In the genomic region with DNA sequence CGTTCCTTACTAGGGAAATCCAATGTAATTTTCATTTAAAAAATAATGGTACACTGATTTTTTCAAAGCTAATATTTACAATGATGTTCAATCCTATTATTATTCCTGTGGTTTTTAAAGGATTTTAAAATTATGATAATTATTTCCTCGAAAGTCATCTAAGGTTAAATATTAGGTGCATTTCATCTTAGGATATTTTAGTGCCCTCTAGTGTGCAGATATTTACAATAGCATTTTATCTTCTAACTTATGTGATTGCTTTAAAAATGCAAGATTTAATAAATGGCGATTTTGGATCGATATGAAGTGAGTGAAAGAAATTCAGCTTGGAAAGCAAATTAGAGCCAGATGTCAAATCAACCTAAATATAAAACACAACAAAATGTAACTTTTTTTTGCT, we compare ENCODE assay signal across 14 cellular contexts.
DNase-seq lines count a peak whose midpoint lies in the region; ATAC-seq and TF ChIP-seq lines count a peak whose summit lies in the region.
"Had no signal": no experiment of that assay in that cellular context is flagged by ENCODE, and none has a peak within 500 bp of the region (broad histone marks: within the 10 kb centered on the region; RNA-seq: fewer than 3 reads in every experiment).

No MANE protein-coding gene starts in this region.

- H3K4me1 Mint-ChIP-seq in H9, result peaks cover 11 to 14% of the 10 kb centered on the region in 2 experiments
- H3K4me1 Mint-ChIP-seq: CD14-positive monocyte had no signal

- no peak overlapping the region for H3K27ac Mint-ChIP-seq in H9
- H3K27ac Mint-ChIP-seq: activated naive CD8-positive, alpha-beta T cell; CD14-positive monocyte had no signal

- H4K5ac ChIP-seq in H9 (ENCODE audit: insufficient read length, low read depth, low read length), result no peak overlapping the region

- H3K56ac ChIP-seq in H9 (ENCODE audit: insufficient read length, low read depth, low read length), result no peak overlapping the region

- CTCF ChIA-PET in AG04450 (lab: Charles Lee), result interaction anchor here (0.6 to 1.3 kb wide), 5 partner anchors 12 to 438 kb away, joined by 3 to 4 read pairs (median 3); no protein-coding TSS in a partner anchor

- no peaks in the 10 kb centered on the region; the same call in 1 of the 2 replicates for H3K27me3 Mint-ChIP-seq in H9 (ENCODE audit: low read depth)
- H3K27me3 Mint-ChIP-seq: activated naive CD8-positive, alpha-beta T cell had no signal

- no peaks in the 10 kb centered on the region for H3K23me2 ChIP-seq in H9 (ENCODE audit: insufficient read length, low read depth, low read length, poor library complexity, severe bottlenecking)

- TF ChIP-seq CTCF in AG04450 (IDR thresholded peaks at IDR 0.05; ENCODE audit: low read depth, low read length) (peak; percentile 45), H9 (conservative IDR thresholded peaks at IDR 0.05) (0 out of 3 replicates have a peak, but pooled peaks have one; percentile 25), RWPE2 (IDR thresholded peaks at IDR 0.05; ENCODE audit: poor library complexity, severe bottlenecking) (peak; percentile 64), foreskin keratinocyte (conservative IDR thresholded peaks at IDR 0.05) (peak; percentile 64)

- H2BK120ac ChIP-seq in H9 (ENCODE audit: low read depth, low read length, poor library complexity, severe bottlenecking), result no peak overlapping the region

- no peak overlapping the region for H3K9ac ChIP-seq in H9 (ENCODE audit: extremely low read depth, insufficient read length, low read length)

- H3K4me3 ChIP-seq in AG04450 (ENCODE audit: low read depth, low read length), result no peak overlapping the region
- no peak overlapping the region for H3K4me3 ChIP-seq in RWPE2 (ENCODE audit: severe bottlenecking)
- H3K4me3 ChIP-seq: uterus had no signal

- no peak overlapping the region for H2BK5ac ChIP-seq in H9 (ENCODE audit: insufficient read length, low read length)

- H3K4ac ChIP-seq in H9 (ENCODE audit: low read depth, low read length), result no peak overlapping the region

- H3K79me1 ChIP-seq in H9 (ENCODE audit: insufficient read depth, low read depth, low read length, poor library complexity, severe bottlenecking), result no peaks in the 10 kb centered on the region

- no peak overlapping the region for H4K91ac ChIP-seq in H9 (ENCODE audit: insufficient read length, low read depth, low read length)

- H3K9me3 Mint-ChIP-seq in H9, result peaks cover 0 to 6% of the 10 kb centered on the region in 2 experiments; a peak in 3 of 5 replicates

- H4K20me1 ChIP-seq in H9 (ENCODE audit: control insufficient read depth, insufficient read depth, insufficient read length), result no peaks in the 10 kb centered on the region

- H3K9me3 ChIP-seq in AG04450 (ENCODE audit: control insufficient read depth, insufficient read depth, low read length) (no peaks in the 10 kb centered on the region), H9 (ENCODE audit: control insufficient read depth, low read depth, low read length) (no peaks in the 10 kb centered on the region), RWPE2 (ENCODE audit: severe bottlenecking) (no peaks in the 10 kb centered on the region)
- H3K9me3 ChIP-seq: uterus had no signal

- H3K23ac ChIP-seq in H9 (ENCODE audit: insufficient read length, low read depth, low read length), result no peak overlapping the region

- no peak overlapping the region for H3K14ac ChIP-seq in H9 (ENCODE audit: insufficient read depth, low read length)

- H3K27ac ChIP-seq in AG04450 (ENCODE audit: low read depth, low read length) (no peak overlapping the region), H9 (ENCODE audit: insufficient read length, low read depth, low read length) (no peak overlapping the region), RWPE2 (ENCODE audit: poor library complexity, severe bottlenecking) (no peak overlapping the region), foreskin keratinocyte (no peak overlapping the region)
- H3K27ac ChIP-seq: uterus, WERI-Rb-1 had no signal

- H3K4me1 ChIP-seq in H9 (ENCODE audit: insufficient read depth, low read length) (no peaks in the 10 kb centered on the region), RWPE2 (ENCODE audit: insufficient read depth, poor library complexity, severe bottlenecking) (no peaks in the 10 kb centered on the region), foreskin keratinocyte (no peaks in the 10 kb centered on the region)
- H3K4me1 ChIP-seq: uterus had no signal

- H3K79me2 ChIP-seq in H9 (ENCODE audit: insufficient read depth, low read length), result no peaks in the 10 kb centered on the region

- no peaks in the 10 kb centered on the region for H3K36me3 ChIP-seq in RWPE2 (ENCODE audit: low read depth)
- H3K36me3 ChIP-seq: uterus, WERI-Rb-1 had no signal

- no peak overlapping the region for H2BK15ac ChIP-seq in H9 (ENCODE audit: low read depth, low read length)

- no peak overlapping the region for H3T11ph ChIP-seq in H9 (ENCODE audit: low read length)

- no peak overlapping the region for H2AK5ac ChIP-seq in H9 (ENCODE audit: insufficient read length, low read length)

- H3K27me3 ChIP-seq in AG04450 (ENCODE audit: control insufficient read depth, insufficient read depth, low read length) (no peaks in the 10 kb centered on the region), H9 (ENCODE audit: insufficient read depth, low read length) (no peaks in the 10 kb centered on the region), RWPE2 (ENCODE audit: insufficient read depth, poor library complexity, severe bottlenecking) (no peaks in the 10 kb centered on the region), foreskin keratinocyte (no peaks in the 10 kb centered on the region)
- H3K27me3 ChIP-seq: uterus had no signal

- H2BK20ac ChIP-seq in H9 (ENCODE audit: low read depth, low read length, poor library complexity, severe bottlenecking), result no peak overlapping the region

- no peak overlapping the region for H3K18ac ChIP-seq in H9 (ENCODE audit: insufficient read length, low read depth, low read length)

- no peak overlapping the region for H4K8ac ChIP-seq in H9 (replicated peaks; ENCODE audit: insufficient read length, low read depth, low read length)

- no peak overlapping the region for H3K4me2 ChIP-seq in H9 (ENCODE audit: insufficient read depth, insufficient read length, low read length)

- POLR2A ChIA-PET in AG04450 (lab: Yijun Ruan, JAX), result no interaction called here

- ATAC-seq in RWPE2 (ENCODE audit: low read depth) (no peak), foreskin keratinocyte (no peak), HG02973 (IDR thresholded peaks at IDR 0.05; ENCODE audit: unreplicated experiment) (no peak)
- ATAC-seq: HepG2 had no signal

- WGBS in H9 (ENCODE audit: extremely low coverage, insufficient read length, low lambda C conversion rate), result 100% methylated on average over 2 of the region's 4 CpGs

- peaks cover 0 to 2% (median 0%) of the 10 kb centered on the region in 3 experiments; a peak in 3 of 7 replicates for H3K36me3 Mint-ChIP-seq in H9 (ENCODE audit: insufficient read depth in 1 of 3, low read depth in 3 of 3)
- H3K36me3 Mint-ChIP-seq: activated naive CD8-positive, alpha-beta T cell; CD14-positive monocyte had no signal

- H2BK12ac ChIP-seq in H9 (ENCODE audit: insufficient read length, low read depth, low read length), result no peak overlapping the region

- H2AFZ ChIP-seq in H9 (ENCODE audit: low read length), result no peak overlapping the region

- DNase-seq in AG04450 (ENCODE audit: low read depth, low spot score) (no peak), H9 (no peak), RWPE2 (ENCODE audit: low spot score) (no peak), foreskin keratinocyte (no peak), HPDE6-E6E7 (ENCODE audit: extremely low spot score) (no peak), DMS 273 treated with DMSO at 0.1 percent for 48 hours (lab: John Stamatoyannopoulos, UW) (no peak), mucosa of gallbladder (ENCODE audit: low spot score) (no peak)
- DNase-seq: NCI-H1417 treated with DMSO at 0.1 percent for 48 hours, uterus, WERI-Rb-1 had no signal

- H3K4me3 Mint-ChIP-seq in H9, result no peak overlapping the region
- H3K4me3 Mint-ChIP-seq: activated naive CD8-positive, alpha-beta T cell; CD14-positive monocyte had no signal
